In the genomic region with DNA sequence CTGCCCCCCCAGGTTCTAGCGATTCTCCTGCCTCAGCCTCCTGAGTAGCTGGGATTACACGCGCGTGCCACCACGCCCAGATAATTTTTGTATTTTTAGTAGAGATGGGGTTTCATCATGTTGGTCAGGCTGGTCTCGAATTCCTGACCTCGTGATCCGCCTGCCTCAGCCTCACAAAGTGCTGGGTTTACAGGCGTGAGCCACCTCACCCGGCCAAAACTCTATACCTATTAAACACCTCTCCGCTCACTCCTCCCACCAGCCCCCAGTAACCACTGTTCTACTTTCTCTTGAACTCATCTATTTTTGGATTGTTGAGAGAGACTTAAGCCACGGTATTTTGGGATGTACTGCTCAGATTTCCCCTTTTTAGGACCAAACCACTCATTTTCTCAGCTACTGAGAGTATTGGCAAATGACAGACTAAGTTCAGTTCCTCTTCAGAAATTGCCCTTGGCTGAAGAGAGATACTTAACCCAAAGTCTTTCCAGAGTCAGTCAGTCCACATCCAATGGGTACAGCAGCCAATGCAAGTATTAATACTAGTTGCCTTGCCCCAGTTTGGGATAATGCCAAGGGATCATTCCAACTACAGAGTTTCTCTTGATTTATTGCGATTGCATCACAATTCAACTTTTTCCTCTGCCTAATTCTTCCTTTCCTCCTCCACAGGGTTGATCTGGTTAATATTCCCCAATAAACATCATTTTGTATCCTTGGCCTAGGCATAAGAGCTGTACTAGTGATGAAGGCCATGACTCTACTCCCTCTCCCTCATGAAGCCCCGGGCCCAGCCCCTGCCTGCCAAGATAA, we compare ENCODE assay signal across 16 cellular contexts. TPM values are rescaled to one million over a fixed set of nuclear protein-coding genes. Genes with fewer than 3 reads are reported as not detected.
DNase-seq lines count a peak whose midpoint lies in the region; ATAC-seq and TF ChIP-seq lines count a peak whose summit lies in the region.
"Had no signal": no experiment of that assay in that cellular context is flagged by ENCODE, and none has a peak within 500 bp of the region (broad histone marks: within the 10 kb centered on the region; RNA-seq: fewer than 3 reads in every experiment).

No MANE protein-coding gene starts in this region.

- POLR2A ChIA-PET in activated CD4-positive, alpha-beta T cell treated with anti-CD3 and anti-CD28 coated beads for 36 hours (lab: Charles Lee) = no interaction called here

- H3K4me3 Mint-ChIP-seq in nephron progenitor cell = no peak overlapping the region
- no peak overlapping the region for H3K4me3 Mint-ChIP-seq in activated CD4-positive, alpha-beta T cell treated with anti-CD3 and anti-CD28 coated beads for 36 hours
- H3K4me3 Mint-ChIP-seq: activated CD8-positive, alpha-beta T cell treated with anti-CD3 and anti-CD28 coated beads, Interleukin-2, amount 10 ng/mL, durations not matched to agents 7 days and 5 days; activated T-cell treated with anti-CD3 and anti-CD28 coated beads, Interleukin-2, amount 50 U/mL, for 72 hours had no signal

- H3K27ac Mint-ChIP-seq in nephron progenitor cell = peak overlapping the region; percentile 74
- H3K27ac Mint-ChIP-seq in activated CD4-positive, alpha-beta T cell treated with anti-CD3 and anti-CD28 coated beads for 36 hours = no peak overlapping the region
- H3K27ac Mint-ChIP-seq: activated CD8-positive, alpha-beta T cell treated with anti-CD3 and anti-CD28 coated beads, Interleukin-2, amount 10 ng/mL, durations not matched to agents 7 days and 5 days; activated T-cell treated with anti-CD3 and anti-CD28 coated beads, Interleukin-2, amount 50 U/mL, for 72 hours had no signal

- no peak for ATAC-seq in GM18873 (IDR thresholded peaks at IDR 0.05; ENCODE audit: low FRiP score, unreplicated experiment)
- ATAC-seq in HG02763 (IDR thresholded peaks at IDR 0.05; ENCODE audit: unreplicated experiment) = no peak
- no peak for ATAC-seq in GM18870 (IDR thresholded peaks at IDR 0.05; ENCODE audit: unreplicated experiment)
- no peak for ATAC-seq in activated CD4-positive, alpha-beta T cell treated with anti-CD3 and anti-CD28 coated beads for 36 hours
- ATAC-seq: activated CD8-positive, alpha-beta T cell treated with anti-CD3 and anti-CD28 coated beads, Interleukin-2, amount 10 ng/mL, durations not matched to agents 7 days and 5 days; activated T-cell treated with anti-CD3 and anti-CD28 coated beads, Interleukin-2, amount 50 U/mL, for 72 hours; foreskin keratinocyte had no signal

- peak; percentile 91 for DNase-seq in CD1c-positive myeloid dendritic cell (ENCODE audit: extremely low spot score)
- DNase-seq in NCI-H226 = peak; percentile 32
- DNase-seq in dedifferentiated amniotic fluid mesenchymal stem cell (ENCODE audit: extremely low spot score) = peak; percentile 50
- no peak for DNase-seq in nephron progenitor cell
- no peak for DNase-seq in activated CD4-positive, alpha-beta T cell treated with anti-CD3 and anti-CD28 coated beads for 36 hours
- DNase-seq: activated CD8-positive, alpha-beta T cell treated with anti-CD3 and anti-CD28 coated beads, Interleukin-2, amount 10 ng/mL, durations not matched to agents 7 days and 5 days; activated T-cell treated with anti-CD3 and anti-CD28 coated beads, Interleukin-2, amount 50 U/mL, for 72 hours; effector CD4-positive, alpha-beta T cell; foreskin keratinocyte; KG1; Peyer's patch; sigmoid colon; stimulated activated CD4-positive, alpha-beta T cell treated with anti-CD3 and anti-CD28 coated beads, Interleukin-2, amount 100 ng/mL, for 24 hours had no signal

- no peak for TF ChIP-seq CTCF in nephron progenitor cell (IDR thresholded peaks at IDR 0.05)

- peaks cover 5% of the 10 kb centered on the region for H3K36me3 Mint-ChIP-seq in nephron progenitor cell (ENCODE audit: low read depth)
- no peaks in the 10 kb centered on the region for H3K36me3 Mint-ChIP-seq in activated CD4-positive, alpha-beta T cell treated with anti-CD3 and anti-CD28 coated beads for 36 hours (ENCODE audit: low read depth)

- peaks cover 23% of the 10 kb centered on the region for H3K4me1 Mint-ChIP-seq in nephron progenitor cell
- H3K4me1 Mint-ChIP-seq in activated CD4-positive, alpha-beta T cell treated with anti-CD3 and anti-CD28 coated beads for 36 hours = no peaks in the 10 kb centered on the region

- peaks cover 3% of the 10 kb centered on the region for H3K27me3 Mint-ChIP-seq in nephron progenitor cell (ENCODE audit: low read depth, poor library complexity)
- H3K27me3 Mint-ChIP-seq in activated CD4-positive, alpha-beta T cell treated with anti-CD3 and anti-CD28 coated beads for 36 hours = no peaks in the 10 kb centered on the region

- CTCF ChIA-PET in activated CD4-positive, alpha-beta T cell treated with anti-CD3 and anti-CD28 coated beads for 36 hours (lab: Charles Lee) = interaction anchor here (0.5 kb wide), 1 partner anchor 1296 kb away, joined by 3 read pairs; no protein-coding TSS in a partner anchor

- intact Hi-C loops in activated CD4-positive, alpha-beta T cell treated with anti-CD3 and anti-CD28 coated beads for 36 hours (cut with DNase I, micrococcal nuclease) = no loop called here

- H3K9me3 Mint-ChIP-seq in nephron progenitor cell = peaks cover 10% of the 10 kb centered on the region
- H3K9me3 Mint-ChIP-seq in activated CD4-positive, alpha-beta T cell treated with anti-CD3 and anti-CD28 coated beads for 36 hours (ENCODE audit: low read depth) = no peaks in the 10 kb centered on the region
- H3K9me3 Mint-ChIP-seq: activated T-cell treated with anti-CD3 and anti-CD28 coated beads, Interleukin-2, amount 50 U/mL, for 72 hours had no signal

RNA-seq across cellular contexts. Expression of gene CSTF3, which starts 36.8 kb away (rescaled TPM):
- 10 to 100 TPM; 29.6 to 35.3 TPM for total RNA-seq in activated CD4-positive, alpha-beta T cell treated with anti-CD3 and anti-CD28 coated beads for 36 hours

RNA-seq across cellular contexts. Expression of gene HIPK3, which starts 59.1 kb away (rescaled TPM):
- 10 to 100 TPM; 25.7 to 26.8 TPM for total RNA-seq in activated CD4-positive, alpha-beta T cell treated with anti-CD3 and anti-CD28 coated beads for 36 hours

Comparison
In these comparisons a context has a peak if more than half of its experiments do, and no peak if none do; other contexts are left out.
1. DNase-seq: peak in CD1c-positive myeloid dendritic cell (single experiment), NCI-H226 (single experiment) and dedifferentiated amniotic fluid mesenchymal stem cell (single experiment); none in nephron progenitor cell (single experiment) and activated CD4-positive, alpha-beta T cell treated with anti-CD3 and anti-CD28 coated beads for 36 hours (single experiment).